ENCODE assay signal across 1 cellular context in genomic region chr15:41564286-41564959, GRCh38.
TF ChIP-seq lines count a peak whose summit lies in the region.

No MANE protein-coding gene starts in this region.

TF ChIP-seq in H1, 55 proteins besides CTCF, POLR2A, EP300 and RAD21 (continued from another document):
- TF ChIP-seq EZH2 (IDR thresholded peaks at IDR 0.05; ENCODE audit: low read depth, low read length, severe bottlenecking) (no peak), SIX5 (IDR thresholded peaks at IDR 0.05; ENCODE audit: low read depth, low read length) (no peak), CREB1 (IDR thresholded peaks at IDR 0.05) (peak; percentile 58; the same call in 1 of the 2 replicates), PHF8 (conservative IDR thresholded peaks at IDR 0.05; ENCODE audit: low read depth, low read length) (no peak), BACH1 (IDR thresholded peaks at IDR 0.05; ENCODE audit: low read length) (no peak), JUND (IDR thresholded peaks at IDR 0.05; ENCODE audit: low read length) (no peak), CEBPB (IDR thresholded peaks at IDR 0.05; ENCODE audit: low read depth, low read length) (no peak), RXRA (IDR thresholded peaks at IDR 0.05; ENCODE audit: insufficient read depth, low read depth, low read length) (no peak), FOSL1 (IDR thresholded peaks at IDR 0.05; ENCODE audit: insufficient read depth, low read depth, low read length) (no peak), SIN3A (conservative IDR thresholded peaks at IDR 0.05 in 1 of 2, IDR thresholded peaks at IDR 0.05 in 1 of 2; ENCODE audit: low read depth in 1 of 2, low read length in 2 of 2) (0 out of 4 replicates have a peak, but pooled peaks of 1 of the 2 experiments have one; percentile 34), TAF7 (optimal IDR thresholded peaks at IDR 0.05; ENCODE audit: borderline replicate concordance, low read depth, low read length) (no peak), RFX5 (IDR thresholded peaks at IDR 0.05; ENCODE audit: borderline replicate concordance, low read depth, low read length) (no peak), TBP (IDR thresholded peaks at IDR 0.05; ENCODE audit: low read depth, low read length) (no peak), GTF2F1 (IDR thresholded peaks at IDR 0.05; ENCODE audit: borderline replicate concordance, low read depth, low read length) (no peak), CHD2 (IDR thresholded peaks at IDR 0.05; ENCODE audit: low read length) (peak; percentile 9; the same call in 1 of the 2 replicates), POU5F1 (IDR thresholded peaks at IDR 0.05; ENCODE audit: low read depth, low read length) (no peak), RBBP5 (IDR thresholded peaks at IDR 0.05; ENCODE audit: borderline replicate concordance, low read depth, low read length) (no peak), NANOG (IDR thresholded peaks at IDR 0.05; ENCODE audit: insufficient read depth, low read depth, low read length, poor library complexity, severe bottlenecking) (no peak), BRCA1 (IDR thresholded peaks at IDR 0.05; ENCODE audit: low read depth, low read length) (no peak), SP1 (IDR thresholded peaks at IDR 0.05; ENCODE audit: low read depth, low read length) (peak; percentile 64; the same call in 1 of the 2 replicates), SAP30 (IDR thresholded peaks at IDR 0.05; ENCODE audit: insufficient read depth, insufficient replicate concordance, low read length) (no peak), CHD1 (IDR thresholded peaks at IDR 0.05; ENCODE audit: low read depth, low read length) (no peak), BCL11A (IDR thresholded peaks at IDR 0.05; ENCODE audit: low read depth in 2 of 2, low read length in 2 of 2) (no peak), SP2 (IDR thresholded peaks at IDR 0.05; ENCODE audit: low read length) (no peak), HDAC6 (IDR thresholded peaks at IDR 0.05; ENCODE audit: low read depth, low read length) (no peak), MAX (IDR thresholded peaks at IDR 0.05) (no peak; the same call in 1 of the 2 replicates), EGR1 (IDR thresholded peaks at IDR 0.05; ENCODE audit: borderline replicate concordance, low read depth, low read length) (peak; percentile 50; the same call in 1 of the 2 replicates), CTBP2 (IDR thresholded peaks at IDR 0.05; ENCODE audit: borderline replicate concordance, insufficient read depth, insufficient read length, low read length) (no peak), SIRT6 (IDR thresholded peaks at IDR 0.05; ENCODE audit: low read length) (no peak), ZNF274 (IDR thresholded peaks at IDR 0.05; ENCODE audit: borderline replicate concordance, extremely low read depth, low read length) (no peak), KDM1A (IDR thresholded peaks at IDR 0.05; ENCODE audit: borderline replicate concordance, low read length) (no peak), GABPA (IDR thresholded peaks at IDR 0.05; ENCODE audit: borderline replicate concordance, insufficient read depth, low read length) (no peak), KDM4A (IDR thresholded peaks at IDR 0.05; ENCODE audit: low read depth, low read length, severe bottlenecking) (no peak), YY1 (IDR thresholded peaks at IDR 0.05; ENCODE audit: low read depth, low read length) (no peak), KDM5A (IDR thresholded peaks at IDR 0.05; ENCODE audit: low read length) (no peak), NRF1 (IDR thresholded peaks at IDR 0.05; ENCODE audit: low read depth, low read length) (no peak), TCF12 (IDR thresholded peaks at IDR 0.05; ENCODE audit: low read depth, low read length) (no peak), CBX5 (IDR thresholded peaks at IDR 0.05; ENCODE audit: low read depth, low read length) (no peak), MAFK (IDR thresholded peaks at IDR 0.05; ENCODE audit: low read depth, low read length) (no peak), SRF (IDR thresholded peaks at IDR 0.05; ENCODE audit: low read depth, low read length) (no peak)
- TF ChIP-seq, protein P1, sequence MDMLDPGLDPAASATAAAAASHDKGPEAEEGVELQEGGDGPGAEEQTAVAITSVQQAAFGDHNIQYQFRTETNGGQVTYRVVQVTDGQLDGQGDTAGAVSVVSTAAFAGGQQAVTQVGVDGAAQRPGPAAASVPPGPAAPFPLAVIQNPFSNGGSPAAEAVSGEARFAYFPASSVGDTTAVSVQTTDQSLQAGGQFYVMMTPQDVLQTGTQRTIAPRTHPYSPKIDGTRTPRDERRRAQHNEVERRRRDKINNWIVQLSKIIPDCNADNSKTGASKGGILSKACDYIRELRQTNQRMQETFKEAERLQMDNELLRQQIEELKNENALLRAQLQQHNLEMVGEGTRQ (IDR thresholded peaks at IDR 0.05; ENCODE audit: low read length) = no peak
- TF ChIP-seq, protein P2, sequence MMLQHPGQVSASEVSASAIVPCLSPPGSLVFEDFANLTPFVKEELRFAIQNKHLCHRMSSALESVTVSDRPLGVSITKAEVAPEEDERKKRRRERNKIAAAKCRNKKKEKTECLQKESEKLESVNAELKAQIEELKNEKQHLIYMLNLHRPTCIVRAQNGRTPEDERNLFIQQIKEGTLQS (IDR thresholded peaks at IDR 0.05; ENCODE audit: insufficient read depth, low read depth, low read length) = no peak
